Comparison of ENCODE assay signal across 23 cellular contexts in genomic region chr6:150987855-150988484, GRCh38.
DNase-seq lines count a peak whose midpoint lies in the region; ATAC-seq, FAIRE-seq and TF ChIP-seq lines count a peak whose summit lies in the region.
"Had no signal": no experiment of that assay in that cellular context is flagged by ENCODE, and none has a peak within 500 bp of the region (broad histone marks: within the 10 kb centered on the region; RNA-seq: fewer than 3 reads in every experiment).

No MANE protein-coding gene starts in this region.

- H2AFZ ChIP-seq in GM12878 (ENCODE audit: control insufficient read depth, low read depth, low read length) (peak overlapping the region; percentile 88), osteoblast (ENCODE audit: low read length) (no peak overlapping the region)

- RAD21 ChIA-PET in GM12878 (lab: Charles Lee; ENCODE audit: unreplicated experiment): no interaction called here

- peaks cover 19% of the 10 kb centered on the region for H3K36me3 Mint-ChIP-seq in T-helper 2 cell treated with Interferon-gamma antibody and Interleukin-4, amounts not matched to agents 5 μg/mL and 100 μg/mL, for 36 hours (ENCODE audit: low read depth)
- peaks cover 7% of the 10 kb centered on the region for H3K36me3 Mint-ChIP-seq in CD4-positive, alpha-beta T cell (ENCODE audit: low read depth)

- in situ Hi-C loops in GM12878 (cut with MboI): no loop called here

- FAIRE-seq in GM12878 (lab: Jason Lieb, UNC): no peak
- FAIRE-seq: endothelial cell of umbilical vein, K562 had no signal

- no peak for TF ChIP-seq CTCF in CD4-positive, alpha-beta T cell (IDR thresholded peaks at IDR 0.05)
- no peak for TF ChIP-seq CTCF in GM12878 (IDR thresholded peaks at IDR 0.05 in 2 of 3, conservative IDR thresholded peaks at IDR 0.05 in 1 of 3; ENCODE audit: control insufficient read depth in 2 of 3, extremely low read depth in 1 of 3, insufficient read depth in 1 of 3, low read depth in 3 of 3, low read length in 3 of 3)
- TF ChIP-seq CTCF in osteoblast (IDR thresholded peaks at IDR 0.05; ENCODE audit: extremely low read depth, low read depth, low read length): no peak

- DNase-seq in T-helper 2 cell treated with Interferon-gamma antibody and Interleukin-4, amounts not matched to agents 5 μg/mL and 100 μg/mL, for 36 hours (ENCODE audit: low spot score): no peak
- no peak for DNase-seq in T-helper 2 cell
- no peak for DNase-seq in CD4-positive, alpha-beta T cell
- DNase-seq in SK-N-MC (ENCODE audit: low read depth, low spot score): no peak
- DNase-seq in GM12878 (ENCODE audit: low read depth, low spot score): no peak
- no peak for DNase-seq in RKO (ENCODE audit: low spot score)
- DNase-seq in aorta: no peak
- no peak for DNase-seq in osteoblast (ENCODE audit: insufficient read length, low spot score, missing footprints)
- DNase-seq: 8988T, dorsolateral prefrontal cortex, GOT3, kidney glomerular epithelial cell, lower lobe of right lung, NCI-H1105 treated with DMSO at 0.1 percent for 48 hours, NCI-H2029, NCI-H2227 treated with DMSO at 0.1 percent for 48 hours, NCI-H748 treated with DMSO at 0.1 percent for 48 hours, sigmoid colon had no signal

- SMC1A ChIA-PET in GM12878 (lab: Charles Lee; ENCODE audit: uncharacterized antibody, unreplicated experiment): interaction anchor here (0.8 to 1.6 kb wide), 2 partner anchors 9 to 27 kb away, joined by 3 read pairs; no protein-coding TSS in a partner anchor

- peaks cover 9% of the 10 kb centered on the region for H3K4me1 Mint-ChIP-seq in T-helper 2 cell treated with Interferon-gamma antibody and Interleukin-4, amounts not matched to agents 5 μg/mL and 100 μg/mL, for 36 hours (ENCODE audit: low read depth)
- peaks cover 8% of the 10 kb centered on the region for H3K4me1 Mint-ChIP-seq in CD4-positive, alpha-beta T cell (ENCODE audit: low read depth)

- H3K27me3 Mint-ChIP-seq in T-helper 2 cell treated with Interferon-gamma antibody and Interleukin-4, amounts not matched to agents 5 μg/mL and 100 μg/mL, for 36 hours (ENCODE audit: low read depth): no peaks in the 10 kb centered on the region
- H3K27me3 Mint-ChIP-seq in CD4-positive, alpha-beta T cell: no peaks in the 10 kb centered on the region
- H3K27me3 Mint-ChIP-seq: activated naive CD4-positive, alpha-beta T cell treated with anti-CD3 and anti-CD28 coated beads, Interleukin-2, amount 50 U/mL, for 24 hours; progenitor cell of endocrine pancreas; stimulated activated naive CD8-positive, alpha-beta T cell treated with anti-CD3 and anti-CD28 coated beads, Interleukin-15, amount 100 ng/mL, for 72 hours had no signal

- TF ChIP-seq POLR2A in GM12878 (IDR thresholded peaks at IDR 0.05; ENCODE audit: low read depth, low read length): no peak

- no peak overlapping the region for H3K27ac ChIP-seq in CD4-positive, alpha-beta T cell (ENCODE audit: low read depth, low read length)
- peak overlapping the region; percentile 21; the same call in 1 of the 2 replicates for H3K27ac ChIP-seq in SK-N-MC
- H3K27ac ChIP-seq in GM12878 (ENCODE audit: control insufficient read depth, insufficient read depth): peak overlapping the region; percentile 55; the same call in 1 of the 2 replicates
- no peak overlapping the region for H3K27ac ChIP-seq in aorta (ENCODE audit: low read depth in 1 of 2, low read length in 2 of 2)
- H3K27ac ChIP-seq in osteoblast (ENCODE audit: low read depth, low read length): no peak overlapping the region
- H3K27ac ChIP-seq: dorsolateral prefrontal cortex, lower lobe of right lung had no signal

- no peaks in the 10 kb centered on the region for H3K27me3 ChIP-seq in CD4-positive, alpha-beta T cell (ENCODE audit: control insufficient read depth, insufficient read depth, low read length)
- no peaks in the 10 kb centered on the region for H3K27me3 ChIP-seq in GM12878 (replicated peaks in 1 of 2; ENCODE audit: control insufficient read depth in 2 of 2, insufficient read depth in 2 of 2, low read length in 1 of 2)
- H3K27me3 ChIP-seq in aorta (ENCODE audit: control insufficient read depth in 1 of 2, insufficient read depth in 2 of 2, low read length in 1 of 2): no peaks in the 10 kb centered on the region
- no peaks in the 10 kb centered on the region for H3K27me3 ChIP-seq in osteoblast (ENCODE audit: insufficient read depth, low read length)
- H3K27me3 ChIP-seq: dorsolateral prefrontal cortex, sigmoid colon had no signal

- H3K4me2 ChIP-seq in GM12878 (ENCODE audit: control insufficient read depth, insufficient read depth) (peak overlapping the region; percentile 60), osteoblast (ENCODE audit: insufficient read depth, low read length) (no peak overlapping the region)

- H3K9ac ChIP-seq in SK-N-MC (ENCODE audit: insufficient read length): no peak overlapping the region
- no peak overlapping the region for H3K9ac ChIP-seq in GM12878 (ENCODE audit: control insufficient read depth, insufficient read depth, low read length)

- H3K4me1 ChIP-seq in GM12878 (ENCODE audit: control insufficient read depth, insufficient read depth, low read length) (peaks cover 8% of the 10 kb centered on the region; the same call in 1 of the 2 replicates), aorta (ENCODE audit: control insufficient read depth in 1 of 2, insufficient read depth in 2 of 2, low read length in 2 of 2) (no peaks in the 10 kb centered on the region), osteoblast (ENCODE audit: insufficient read depth, low read length) (peaks cover 8% of the 10 kb centered on the region)
- H3K4me1 ChIP-seq: lower lobe of right lung had no signal

- no TSS peak for BruUV-seq in GM12878 (replicated peaks; lab: Mats Ljungman, UMichigan)

- intact Hi-C loops in CD4-positive, alpha-beta T cell (cut with DNase I, micrococcal nuclease): no loop called here
- intact Hi-C loops in GM12878 (cut with micrococcal nuclease; ENCODE audit: unreplicated experiment) (no loop called here), aorta (cut with DNase I) (loop anchor here in 1 of 2 donors (10.0 kb wide), 1 partner anchor 93 kb away; no protein-coding TSS in a partner anchor)

- peaks cover 11% of the 10 kb centered on the region for H3K36me3 ChIP-seq in SK-N-MC (ENCODE audit: insufficient read depth, low read length)
- peaks cover 2 to 3% of the 10 kb centered on the region in 2 experiments; a peak in 2 of 4 replicates for H3K36me3 ChIP-seq in GM12878 (ENCODE audit: control insufficient read depth in 2 of 2, insufficient read depth in 2 of 2, low read length in 1 of 2)
- H3K36me3 ChIP-seq in aorta (ENCODE audit: control insufficient read depth in 1 of 2, insufficient read depth in 2 of 2, low read length in 1 of 2): peaks cover 0 to 2% of the 10 kb centered on the region in 2 donors
- peaks cover 17% of the 10 kb centered on the region for H3K36me3 ChIP-seq in osteoblast (ENCODE audit: insufficient read depth, low read length)
- H3K36me3 ChIP-seq: lower lobe of right lung, sigmoid colon had no signal

- CTCF ChIA-PET in CD4-positive, alpha-beta T cell (lab: Charles Lee): no interaction called here
- CTCF ChIA-PET in GM12878 (lab: Yijun Ruan, JAX): interaction anchor here (0.8 to 1.4 kb wide), 3 partner anchors 23 to 96 kb away, joined by 3 to 4 read pairs (median 3); no protein-coding TSS in a partner anchor

- no peak for TF ChIP-seq EP300 in GM12878 (IDR thresholded peaks at IDR 0.05; ENCODE audit: borderline replicate concordance in 1 of 2, control insufficient read depth in 1 of 2, low read depth in 2 of 2, low read length in 2 of 2)

- TF ChIP-seq RAD21 in GM12878 (IDR thresholded peaks at IDR 0.05; ENCODE audit: insufficient read depth, low read depth, low read length): no peak

- no peaks in the 10 kb centered on the region for H3K9me3 Mint-ChIP-seq in T-helper 2 cell treated with Interferon-gamma antibody and Interleukin-4, amounts not matched to agents 5 μg/mL and 100 μg/mL, for 36 hours
- peaks cover 2% of the 10 kb centered on the region for H3K9me3 Mint-ChIP-seq in CD4-positive, alpha-beta T cell
- H3K9me3 Mint-ChIP-seq: activated naive CD4-positive, alpha-beta T cell treated with anti-CD3 and anti-CD28 coated beads, Interleukin-2, amount 50 U/mL, for 24 hours; stimulated activated naive CD8-positive, alpha-beta T cell treated with anti-CD3 and anti-CD28 coated beads, Interleukin-15, amount 100 ng/mL, for 72 hours had no signal

- no peaks in the 10 kb centered on the region for H3K79me2 ChIP-seq in GM12878 (ENCODE audit: control insufficient read depth, insufficient read depth, low read length)
- no peaks in the 10 kb centered on the region for H3K79me2 ChIP-seq in osteoblast (ENCODE audit: insufficient read depth, low read length)

- H3K4me3 ChIP-seq in SK-N-MC (no peak overlapping the region), GM12878 (no peak overlapping the region), aorta (ENCODE audit: low read length in 2 of 2) (no peak overlapping the region), osteoblast (ENCODE audit: insufficient read depth, low read length) (no peak overlapping the region)
- H3K4me3 ChIP-seq: dorsolateral prefrontal cortex, K562, lower lobe of right lung, sigmoid colon had no signal

- peak overlapping the region; percentile 79 for H3K4me3 Mint-ChIP-seq in T-helper 2 cell treated with Interferon-gamma antibody and Interleukin-4, amounts not matched to agents 5 μg/mL and 100 μg/mL, for 36 hours
- H3K4me3 Mint-ChIP-seq in CD4-positive, alpha-beta T cell: no peak overlapping the region
- H3K4me3 Mint-ChIP-seq: activated naive CD4-positive, alpha-beta T cell treated with anti-CD3 and anti-CD28 coated beads, Interleukin-2, amount 50 U/mL, for 24 hours; stimulated activated naive CD8-positive, alpha-beta T cell treated with anti-CD3 and anti-CD28 coated beads, Interleukin-15, amount 100 ng/mL, for 72 hours had no signal

- 60% methylated on average over 5 of the region's 5 CpGs for WGBS in GM12878 (ENCODE audit: insufficient coverage, insufficient replicate concordance, low lambda C conversion rate, missing lambda C conversion rate)
- 36 to 43% methylated on average over 5 of the region's 5 CpGs for WGBS in aorta, 2 donors

- H3K27ac Mint-ChIP-seq in T-helper 2 cell treated with Interferon-gamma antibody and Interleukin-4, amounts not matched to agents 5 μg/mL and 100 μg/mL, for 36 hours: peak overlapping the region; percentile 96
- peak overlapping the region; percentile 72 for H3K27ac Mint-ChIP-seq in CD4-positive, alpha-beta T cell
- H3K27ac Mint-ChIP-seq: activated naive CD4-positive, alpha-beta T cell treated with anti-CD3 and anti-CD28 coated beads, Interleukin-2, amount 50 U/mL, for 24 hours; progenitor cell of endocrine pancreas had no signal

- POLR2A ChIA-PET in CD4-positive, alpha-beta T cell (lab: Charles Lee): no interaction called here
- POLR2A ChIA-PET in GM12878 (lab: Charles Lee): no interaction called here

- no peaks in the 10 kb centered on the region for H4K20me1 ChIP-seq in GM12878 (ENCODE audit: control insufficient read depth, insufficient read depth)
- no peaks in the 10 kb centered on the region for H4K20me1 ChIP-seq in osteoblast (ENCODE audit: insufficient read depth, low read length)

- no peak for ATAC-seq in CD4-positive, alpha-beta T cell (ENCODE audit: poor library complexity)
- ATAC-seq in GM12878: no peak
- ATAC-seq in aorta (ENCODE audit: low FRiP score): no peak
- ATAC-seq: K562, lower lobe of right lung had no signal

- H3K9me3 ChIP-seq in CD4-positive, alpha-beta T cell (ENCODE audit: control insufficient read depth, low read length): no peaks in the 10 kb centered on the region
- H3K9me3 ChIP-seq in SK-N-MC (ENCODE audit: low read depth, low read length) (no peaks in the 10 kb centered on the region), GM12878 (replicated peaks; ENCODE audit: control insufficient read depth, insufficient read depth, low read length) (no peaks in the 10 kb centered on the region; the same call in 2 of the 3 replicates), aorta (ENCODE audit: control insufficient read depth, low read length) (no peaks in the 10 kb centered on the region), osteoblast (ENCODE audit: low read depth, low read length) (no peaks in the 10 kb centered on the region)
- H3K9me3 ChIP-seq: lower lobe of right lung, sigmoid colon had no signal

Comparison
In these comparisons a context has a peak if more than half of its experiments do, and no peak if none do; other contexts are left out.
1. H3K27ac ChIP-seq: peak in SK-N-MC (single experiment) and GM12878 (single experiment); none in CD4-positive, alpha-beta T cell (single experiment), aorta (0 of 2) and osteoblast (single experiment).